In the genomic region with DNA sequence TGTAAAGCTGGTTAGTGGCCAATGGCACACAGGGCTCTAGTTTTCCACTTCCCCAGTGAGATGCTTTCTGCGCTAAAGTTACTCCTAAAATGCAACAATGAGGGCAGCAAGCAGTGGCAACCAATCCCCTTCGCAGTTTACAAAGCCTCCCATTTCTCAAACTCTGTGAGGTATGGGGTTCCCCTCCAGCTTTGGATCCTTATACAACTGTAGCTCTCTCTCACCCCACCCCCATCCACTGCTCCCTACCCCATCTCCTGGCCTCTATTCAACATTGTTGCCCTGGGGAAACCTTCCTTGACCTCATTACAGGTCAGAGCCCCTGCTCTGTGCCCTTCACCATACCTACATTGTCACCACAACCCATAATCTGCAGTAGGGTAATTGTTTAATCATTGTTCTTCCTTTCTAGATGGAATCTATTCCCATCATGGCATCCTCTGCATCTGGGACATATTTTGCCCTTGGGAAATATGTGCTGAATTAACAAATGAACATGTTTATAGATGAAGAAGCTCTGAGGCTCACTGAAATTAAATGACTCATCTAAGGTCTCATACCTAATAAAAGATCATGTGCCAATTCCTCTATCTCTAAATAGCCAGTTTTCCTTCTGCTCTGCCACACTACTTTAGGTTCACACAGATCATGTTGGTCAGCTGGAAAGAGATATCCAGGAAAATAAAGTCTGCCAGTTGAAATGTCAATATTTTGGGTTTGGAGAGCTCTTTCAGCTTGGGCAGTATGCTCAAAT, we compare ENCODE assay signal across 27 cellular contexts. TPM values are rescaled to one million over a fixed set of nuclear protein-coding genes. Genes with fewer than 3 reads are reported as not detected.
DNase-seq lines count a peak whose midpoint lies in the region; ATAC-seq lines count a peak whose summit lies in the region.
"Had no signal": no experiment of that assay in that cellular context is flagged by ENCODE, and none has a peak within 500 bp of the region (broad histone marks: within the 10 kb centered on the region; RNA-seq: fewer than 3 reads in every experiment).

No MANE protein-coding gene starts in this region.

- ATAC-seq in GM18511 (IDR thresholded peaks at IDR 0.05; ENCODE audit: unreplicated experiment) (peak; percentile 50), memory B cell (ENCODE audit: low read depth) (no peak), left lobe of liver (no peak), HG02798 (IDR thresholded peaks at IDR 0.05; ENCODE audit: poor library complexity, unreplicated experiment) (no peak)
- ATAC-seq: activated CD8-positive, alpha-beta memory T cell treated with anti-CD3 and anti-CD28 coated beads, Interleukin-2, amount 10 ng/mL, durations not matched to agents 7 days and 5 days; gastroesophageal sphincter; SK-N-SH treated with all-trans-retinoic acid at 6 μM for 48 hours had no signal

- peaks cover 5% of the 10 kb centered on the region for H3K9me3 Mint-ChIP-seq in T-helper 2 cell treated with Interferon-gamma antibody and Interleukin-4, amounts not matched to agents 5 μg/mL and 100 μg/mL, for 36 hours
- no peaks in the 10 kb centered on the region for H3K9me3 Mint-ChIP-seq in activated T-helper 1 cell treated with anti-CD3 and anti-CD28 coated beads, Interleukin-12 subunit alpha, Interleukin-12 subunit beta, Interleukin-2, Interleukin-4 antibody, amounts not matched to agents 30 ng/mL and 10 ng/mL and 1 ng/mL, durations not matched to agents 14 hours and 24 hours and 36 hours
- no peaks in the 10 kb centered on the region for H3K9me3 Mint-ChIP-seq in memory B cell
- H3K9me3 Mint-ChIP-seq: brain had no signal

- no peak for DNase-seq in T-helper 2 cell treated with Interferon-gamma antibody and Interleukin-4, amounts not matched to agents 5 μg/mL and 100 μg/mL, for 36 hours (ENCODE audit: low spot score)
- DNase-seq in T-helper 2 cell (no peak), memory B cell (ENCODE audit: low spot score in 2 of 2) (no peak), left lobe of liver (ENCODE audit: low spot score) (no peak), DMS153 treated with DMSO at 0.1 percent for 48 hours (lab: John Stamatoyannopoulos, UW; ENCODE audit: unreplicated experiment) (no peak)
- no peak for DNase-seq in activated T-helper 1 cell treated with anti-CD3 and anti-CD28 coated beads, Interleukin-12 subunit alpha, Interleukin-12 subunit beta, Interleukin-2, Interleukin-4 antibody, amounts not matched to agents 30 ng/mL and 10 ng/mL and 1 ng/mL, durations not matched to agents 14 hours and 24 hours and 36 hours (ENCODE audit: low spot score)
- DNase-seq: activated CD4-positive, alpha-beta T cell treated with anti-CD3 and anti-CD28 coated beads for 1 hour; activated CD8-positive, alpha-beta memory T cell treated with anti-CD3 and anti-CD28 coated beads, Interleukin-2, amount 10 ng/mL, durations not matched to agents 7 days and 5 days; BE2C; colonic mucosa; DMS 273 treated with DMSO at 0.1 percent for 48 hours; esophagus squamous epithelium; HCEC 1CT; kidney; NCI-H146; NCI-H2171 treated with DMSO at 0.1 percent for 48 hours; NCI-H526; nucleus accumbens; RPMI8226; stimulated activated CD4-positive, alpha-beta T cell treated with anti-CD3 and anti-CD28 coated beads, Interleukin-2, amount 100 ng/mL, for 48 hours; stomach; transverse colon had no signal

- H3K4me1 Mint-ChIP-seq in T-helper 2 cell treated with Interferon-gamma antibody and Interleukin-4, amounts not matched to agents 5 μg/mL and 100 μg/mL, for 36 hours (ENCODE audit: low read depth), result peaks cover 47% of the 10 kb centered on the region
- H3K4me1 Mint-ChIP-seq in activated T-helper 1 cell treated with anti-CD3 and anti-CD28 coated beads, Interleukin-12 subunit alpha, Interleukin-12 subunit beta, Interleukin-2, Interleukin-4 antibody, amounts not matched to agents 30 ng/mL and 10 ng/mL and 1 ng/mL, durations not matched to agents 14 hours and 24 hours and 36 hours (ENCODE audit: low read depth), result peaks cover 80% of the 10 kb centered on the region
- peaks cover 64% of the 10 kb centered on the region for H3K4me1 Mint-ChIP-seq in memory B cell
- H3K4me1 Mint-ChIP-seq: brain had no signal

- intact Hi-C loops in activated T-helper 1 cell treated with anti-CD3 and anti-CD28 coated beads, Interleukin-12 subunit alpha, Interleukin-12 subunit beta, Interleukin-2, Interleukin-4 antibody, amounts not matched to agents 30 ng/mL and 10 ng/mL and 1 ng/mL, durations not matched to agents 14 hours and 24 hours and 36 hours (cut with micrococcal nuclease), result no loop called here

- H3K36me3 Mint-ChIP-seq in T-helper 2 cell treated with Interferon-gamma antibody and Interleukin-4, amounts not matched to agents 5 μg/mL and 100 μg/mL, for 36 hours (ENCODE audit: low read depth), result peaks cover 71% of the 10 kb centered on the region
- H3K36me3 Mint-ChIP-seq in activated T-helper 1 cell treated with anti-CD3 and anti-CD28 coated beads, Interleukin-12 subunit alpha, Interleukin-12 subunit beta, Interleukin-2, Interleukin-4 antibody, amounts not matched to agents 30 ng/mL and 10 ng/mL and 1 ng/mL, durations not matched to agents 14 hours and 24 hours and 36 hours (ENCODE audit: low read depth), result peaks cover 67% of the 10 kb centered on the region
- peaks cover 51% of the 10 kb centered on the region for H3K36me3 Mint-ChIP-seq in memory B cell
- H3K36me3 Mint-ChIP-seq: brain had no signal

- H3K27me3 Mint-ChIP-seq in T-helper 2 cell treated with Interferon-gamma antibody and Interleukin-4, amounts not matched to agents 5 μg/mL and 100 μg/mL, for 36 hours (ENCODE audit: low read depth), result no peaks in the 10 kb centered on the region
- no peaks in the 10 kb centered on the region for H3K27me3 Mint-ChIP-seq in activated T-helper 1 cell treated with anti-CD3 and anti-CD28 coated beads, Interleukin-12 subunit alpha, Interleukin-12 subunit beta, Interleukin-2, Interleukin-4 antibody, amounts not matched to agents 30 ng/mL and 10 ng/mL and 1 ng/mL, durations not matched to agents 14 hours and 24 hours and 36 hours (ENCODE audit: insufficient read depth)
- no peaks in the 10 kb centered on the region for H3K27me3 Mint-ChIP-seq in memory B cell
- H3K27me3 Mint-ChIP-seq: activated CD8-positive, alpha-beta memory T cell treated with anti-CD3 and anti-CD28 coated beads, Interleukin-2, amount 10 ng/mL, durations not matched to agents 7 days and 5 days had no signal

- H3K4me3 Mint-ChIP-seq in T-helper 2 cell treated with Interferon-gamma antibody and Interleukin-4, amounts not matched to agents 5 μg/mL and 100 μg/mL, for 36 hours, result no peak overlapping the region
- no peak overlapping the region for H3K4me3 Mint-ChIP-seq in activated T-helper 1 cell treated with anti-CD3 and anti-CD28 coated beads, Interleukin-12 subunit alpha, Interleukin-12 subunit beta, Interleukin-2, Interleukin-4 antibody, amounts not matched to agents 30 ng/mL and 10 ng/mL and 1 ng/mL, durations not matched to agents 14 hours and 24 hours and 36 hours
- H3K4me3 Mint-ChIP-seq in memory B cell, result peak overlapping the region; percentile 44
- H3K4me3 Mint-ChIP-seq: activated CD8-positive, alpha-beta memory T cell treated with anti-CD3 and anti-CD28 coated beads, Interleukin-2, amount 10 ng/mL, durations not matched to agents 7 days and 5 days; brain had no signal

- H3K27ac Mint-ChIP-seq in T-helper 2 cell treated with Interferon-gamma antibody and Interleukin-4, amounts not matched to agents 5 μg/mL and 100 μg/mL, for 36 hours, result peak overlapping the region; percentile 35
- H3K27ac Mint-ChIP-seq in activated T-helper 1 cell treated with anti-CD3 and anti-CD28 coated beads, Interleukin-12 subunit alpha, Interleukin-12 subunit beta, Interleukin-2, Interleukin-4 antibody, amounts not matched to agents 30 ng/mL and 10 ng/mL and 1 ng/mL, durations not matched to agents 14 hours and 24 hours and 36 hours, result peak overlapping the region; percentile 33
- H3K27ac Mint-ChIP-seq in memory B cell, result peak overlapping the region; percentile 87
- H3K27ac Mint-ChIP-seq: activated CD8-positive, alpha-beta memory T cell treated with anti-CD3 and anti-CD28 coated beads, Interleukin-2, amount 10 ng/mL, durations not matched to agents 7 days and 5 days; brain had no signal

RNA-seq across cellular contexts. Expression of a gene that starts 12.6 kb away (rescaled TPM):
- 43.8 and 45.6 TPM in 2 replicates for total RNA-seq in activated T-helper 1 cell treated with anti-CD3 and anti-CD28 coated beads, Interleukin-12 subunit alpha, Interleukin-12 subunit beta, Interleukin-2, Interleukin-4 antibody, amounts not matched to agents 30 ng/mL and 10 ng/mL and 1 ng/mL, durations not matched to agents 14 hours and 24 hours and 36 hours
- total RNA-seq in left lobe of liver, result 5.9 TPM

Comparison
In these comparisons a context has a peak if more than half of its experiments do, and no peak if none do; other contexts are left out.
1. H3K27ac Mint-ChIP-seq: peak in every context shown above with its lines; median percentile 87 in memory B cell; 35 in T-helper 2 cell treated with Interferon-gamma antibody and Interleukin-4, amounts not matched to agents 5 μg/mL and 100 μg/mL, for 36 hours; 33 in activated T-helper 1 cell treated with anti-CD3 and anti-CD28 coated beads, Interleukin-12 subunit alpha, Interleukin-12 subunit beta, Interleukin-2, Interleukin-4 antibody, amounts not matched to agents 30 ng/mL and 10 ng/mL and 1 ng/mL, durations not matched to agents 14 hours and 24 hours and 36 hours.